ENCODE assay signal across 7 cellular contexts in the genomic region with DNA sequence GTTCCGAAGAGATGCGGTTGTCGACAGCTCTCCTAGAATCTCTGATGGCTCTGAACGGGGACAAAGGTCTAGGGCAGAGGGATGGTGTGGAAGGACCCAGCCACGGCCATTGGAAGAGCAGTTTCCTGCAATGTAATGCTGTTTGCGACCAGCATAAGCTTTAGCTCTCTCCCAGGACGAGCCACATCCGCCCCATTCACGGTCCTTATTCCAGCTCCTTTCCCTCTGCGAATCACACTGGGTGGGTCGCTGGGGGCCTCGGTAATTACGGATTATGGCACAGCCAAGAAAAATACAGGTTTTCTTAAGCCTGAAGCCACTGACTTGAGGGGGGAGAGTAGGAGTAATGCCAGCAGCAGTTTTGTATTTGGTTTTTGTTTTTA. TPM values are rescaled to one million over a fixed set of nuclear protein-coding genes. Genes with fewer than 3 reads are reported as not detected.
DNase-seq lines count a peak whose midpoint lies in the region; ATAC-seq and TF ChIP-seq lines count a peak whose summit lies in the region.

No MANE protein-coding gene starts in this region.

- peaks cover 30% of the 10 kb centered on the region for H3K4me1 ChIP-seq in neuron (ENCODE audit: insufficient read depth, low read length)

- H3K27ac Mint-ChIP-seq in IgD-negative memory B cell: peak overlapping the region; percentile 99 to 100 (median 100)
- H3K27ac Mint-ChIP-seq in activated CD4-positive, alpha-beta memory T cell treated with anti-CD3 and anti-CD28 coated beads for 36 hours: peak overlapping the region; percentile 98

- no peaks in the 10 kb centered on the region for H3K27me3 Mint-ChIP-seq in IgD-negative memory B cell
- H3K27me3 Mint-ChIP-seq in activated CD4-positive, alpha-beta memory T cell treated with anti-CD3 and anti-CD28 coated beads for 36 hours: no peaks in the 10 kb centered on the region

- no peaks in the 10 kb centered on the region for H3K9me3 Mint-ChIP-seq in IgD-negative memory B cell
- no peaks in the 10 kb centered on the region for H3K9me3 Mint-ChIP-seq in activated CD4-positive, alpha-beta memory T cell treated with anti-CD3 and anti-CD28 coated beads for 36 hours

- no peaks in the 10 kb centered on the region for H3K27me3 ChIP-seq in neuron (ENCODE audit: insufficient read depth, low read length)

- no peak for TF ChIP-seq CTCF in fibroblast of pulmonary artery (IDR thresholded peaks at IDR 0.05; ENCODE audit: low read length, missing control alignments)

- ATAC-seq in GM18909 (IDR thresholded peaks at IDR 0.05; ENCODE audit: poor library complexity, unreplicated experiment): peak; percentile 16
- ATAC-seq in GM19328 (IDR thresholded peaks at IDR 0.05; ENCODE audit: unreplicated experiment): no peak

- POLR2A ChIA-PET in activated CD4-positive, alpha-beta memory T cell treated with anti-CD3 and anti-CD28 coated beads for 36 hours (lab: Charles Lee): interaction anchor here (0.7 to 5.9 kb wide), 10 partner anchors 9 to 586 kb away, joined by 3 to 93 read pairs (median 7); no protein-coding TSS in a partner anchor

- H3K4me1 Mint-ChIP-seq in IgD-negative memory B cell: peaks cover 17 to 32% (median 31%) of the 10 kb centered on the region in 3 donors
- peaks cover 34% of the 10 kb centered on the region for H3K4me1 Mint-ChIP-seq in activated CD4-positive, alpha-beta memory T cell treated with anti-CD3 and anti-CD28 coated beads for 36 hours (ENCODE audit: low read depth)

- intact Hi-C loops in activated CD4-positive, alpha-beta memory T cell treated with anti-CD3 and anti-CD28 coated beads for 36 hours (cut with micrococcal nuclease): loop anchor here (1.0 to 5.0 kb wide), 6 partner anchors 9 to 1115 kb away; partner anchors contain the start of genes NIM1K, RIMOC1 and ZNF131

- no peaks in the 10 kb centered on the region for H3K36me3 Mint-ChIP-seq in IgD-negative memory B cell
- H3K36me3 Mint-ChIP-seq in activated CD4-positive, alpha-beta memory T cell treated with anti-CD3 and anti-CD28 coated beads for 36 hours: peaks cover 2% of the 10 kb centered on the region

- DNase-seq in activated CD4-positive, alpha-beta memory T cell treated with anti-CD3 and anti-CD28 coated beads for 36 hours: peak; percentile 61
- DNase-seq in fibroblast of pulmonary artery (ENCODE audit: low read depth) (peak; percentile 46), hypothalamus (lab: John Stamatoyannopoulos, UW) (no peak)

- no peaks in the 10 kb centered on the region for H3K9me3 ChIP-seq in neuron (ENCODE audit: low read length)

- H2AFZ ChIP-seq in neuron (ENCODE audit: low read depth, low read length): peak overlapping the region; percentile 92

- peaks cover 4% of the 10 kb centered on the region for H3K36me3 ChIP-seq in neuron (ENCODE audit: insufficient read depth, low read length)

- H3K4me3 ChIP-seq in fibroblast of pulmonary artery (replicated peaks; ENCODE audit: low read depth, low read length) (peak overlapping the region; percentile 68), neuron (ENCODE audit: low read length) (peak overlapping the region; percentile 73)

- peak overlapping the region; percentile 95 to 100 (median 99) for H3K4me3 Mint-ChIP-seq in IgD-negative memory B cell
- peak overlapping the region; percentile 97 for H3K4me3 Mint-ChIP-seq in activated CD4-positive, alpha-beta memory T cell treated with anti-CD3 and anti-CD28 coated beads for 36 hours

- CTCF ChIA-PET in activated CD4-positive, alpha-beta memory T cell treated with anti-CD3 and anti-CD28 coated beads for 36 hours (lab: Charles Lee): interaction anchor here (0.9 to 7.4 kb wide), 4 partner anchors 9 to 67 kb away, joined by 3 to 126 read pairs (median 66); no protein-coding TSS in a partner anchor

RNA-seq across cellular contexts. Expression of gene ANXA2R, which starts 22.7 kb away (rescaled TPM):
- 42.9 TPM for polyA plus RNA-seq in IgD-negative memory B cell
- total RNA-seq in activated CD4-positive, alpha-beta memory T cell treated with anti-CD3 and anti-CD28 coated beads for 36 hours: 1 to 10 TPM; 2.8 to 3.8 TPM

Comparison
In these comparisons a context has a peak if more than half of its experiments do, and no peak if none do; other contexts are left out.
1. DNase-seq: peak in activated CD4-positive, alpha-beta memory T cell treated with anti-CD3 and anti-CD28 coated beads for 36 hours (single experiment) and fibroblast of pulmonary artery (single experiment); none in hypothalamus (0 of 51).